Comparison of ENCODE assay signal across 8 cellular contexts in genomic region chr1:30111431-30111830, GRCh38.
DNase-seq lines count a peak whose midpoint lies in the region; ATAC-seq and TF ChIP-seq lines count a peak whose summit lies in the region.

No MANE protein-coding gene starts in this region.

- H3K4me2 ChIP-seq in BLaER1 (peak overlapping the region; percentile 65), GM23248 (ENCODE audit: unreplicated experiment) (no peak overlapping the region), OCI-LY1 (ENCODE audit: low read length) (no peak overlapping the region)

- H3K4me3 ChIP-seq in BLaER1 (no peak overlapping the region), GM23248 (no peak overlapping the region), OCI-LY1 (ENCODE audit: low read depth, low read length, poor library complexity, severe bottlenecking) (no peak overlapping the region), choroid plexus epithelial cell (ENCODE audit: low read depth, low read length) (no peak overlapping the region), lower lobe of right lung (no peak overlapping the region)

- no peak overlapping the region for H2AFZ ChIP-seq in GM23248
- H2AFZ ChIP-seq in OCI-LY1 (ENCODE audit: low read length): no peak overlapping the region

- no peaks in the 10 kb centered on the region for H3K9me3 ChIP-seq in BLaER1
- H3K9me3 ChIP-seq in GM23248 (ENCODE audit: low read depth): no peaks in the 10 kb centered on the region
- no peaks in the 10 kb centered on the region for H3K9me3 ChIP-seq in OCI-LY1 (ENCODE audit: low read length)
- H3K9me3 ChIP-seq in lower lobe of right lung: no peaks in the 10 kb centered on the region

- H3K9me2 ChIP-seq in GM23248 (ENCODE audit: insufficient read depth) (no peaks in the 10 kb centered on the region), OCI-LY1 (ENCODE audit: low read depth, low read length) (no peaks in the 10 kb centered on the region)

- H3K79me2 ChIP-seq in GM23248 (ENCODE audit: insufficient read depth): no peaks in the 10 kb centered on the region
- H3K79me2 ChIP-seq in OCI-LY1 (ENCODE audit: insufficient read depth, low read length): no peaks in the 10 kb centered on the region

- no peaks in the 10 kb centered on the region for H4K20me1 ChIP-seq in BLaER1
- H4K20me1 ChIP-seq in GM23248 (ENCODE audit: insufficient read depth): no peaks in the 10 kb centered on the region
- no peaks in the 10 kb centered on the region for H4K20me1 ChIP-seq in OCI-LY1 (ENCODE audit: insufficient read depth, low read length)

- in situ Hi-C loops in GM23248 (cut with MboI): no loop called here

- intact Hi-C loops in lower lobe of right lung (cut with DNase I): no loop called here

- H3K27me3 ChIP-seq in BLaER1 (no peaks in the 10 kb centered on the region), GM23248 (replicated peaks; ENCODE audit: insufficient read depth) (peaks cover 7% of the 10 kb centered on the region), OCI-LY1 (ENCODE audit: insufficient read depth, low read length) (0 out of 2 replicates have a peak, but pooled peaks cover 3% of the 10 kb centered on the region), lower lobe of right lung (ENCODE audit: low read depth) (peaks cover 27% of the 10 kb centered on the region)

- H3K36me3 ChIP-seq in BLaER1 (no peaks in the 10 kb centered on the region), GM23248 (ENCODE audit: low read depth) (no peaks in the 10 kb centered on the region), OCI-LY1 (ENCODE audit: insufficient read depth, low read length) (no peaks in the 10 kb centered on the region), lower lobe of right lung (no peaks in the 10 kb centered on the region)

- H3K9ac ChIP-seq in BLaER1 (no peak overlapping the region), GM23248 (no peak overlapping the region), OCI-LY1 (ENCODE audit: low read length) (no peak overlapping the region)

- H3F3A ChIP-seq in GM23248 (ENCODE audit: insufficient read depth): no peaks in the 10 kb centered on the region
- H3F3A ChIP-seq in OCI-LY1 (ENCODE audit: insufficient read depth, low read length): no peaks in the 10 kb centered on the region

- TF ChIP-seq CTCF in OCI-LY1 (IDR thresholded peaks at IDR 0.05; ENCODE audit: low read length) (peak; percentile 53), choroid plexus epithelial cell (conservative IDR thresholded peaks at IDR 0.05; ENCODE audit: low read depth, low read length) (peak; percentile 80), lower lobe of right lung (IDR thresholded peaks at IDR 0.05) (peak; percentile 53)

- peak; percentile 66 to 76 for ATAC-seq in lower lobe of right lung
- no peak for ATAC-seq in GM21723 (IDR thresholded peaks at IDR 0.05; ENCODE audit: unreplicated experiment)

- H3K4me1 ChIP-seq in BLaER1 (peaks cover 29% of the 10 kb centered on the region), GM23248 (ENCODE audit: insufficient read depth) (no peaks in the 10 kb centered on the region), OCI-LY1 (ENCODE audit: insufficient read depth, low read length, severe bottlenecking) (no peaks in the 10 kb centered on the region), lower lobe of right lung (no peaks in the 10 kb centered on the region)

- 0 to 2% methylated on average over 10 to 14 of the region's 14 CpGs for WGBS in GM23248 (ENCODE audit: low coverage in 1 of 2, low lambda C conversion rate in 2 of 2, missing lambda C conversion rate in 2 of 2), 2 experiments

- DNase-seq in GM23248: peak; percentile 69
- peak; percentile 65 for DNase-seq in choroid plexus epithelial cell (ENCODE audit: low read depth)
- no peak for DNase-seq in lower lobe of right lung
- DNase-seq in kidney glomerular epithelial cell (lab: John Stamatoyannopoulos, UW): no peak
- DNase-seq in activated gamma-delta T cell (lab: John Stamatoyannopoulos, UW): no peak

- no peak overlapping the region for H3K27ac ChIP-seq in BLaER1
- H3K27ac ChIP-seq in GM23248: no peak overlapping the region
- no peak overlapping the region for H3K27ac ChIP-seq in OCI-LY1 (ENCODE audit: low read depth, low read length, poor library complexity, severe bottlenecking)
- no peak overlapping the region for H3K27ac ChIP-seq in lower lobe of right lung

Comparison
In these comparisons a context has a peak if more than half of its experiments do, and no peak if none do; other contexts are left out.
1. DNase-seq: peak in GM23248 (single experiment) and choroid plexus epithelial cell (single experiment); none in lower lobe of right lung (single experiment), kidney glomerular epithelial cell (single experiment) and activated gamma-delta T cell (single experiment).
2. Peak in every context shown above with its lines, with median percentiles within 50 percentile points of each other: CTCF ChIP-seq.